8 cellular contexts compared by ENCODE assay signal in the genomic region with DNA sequence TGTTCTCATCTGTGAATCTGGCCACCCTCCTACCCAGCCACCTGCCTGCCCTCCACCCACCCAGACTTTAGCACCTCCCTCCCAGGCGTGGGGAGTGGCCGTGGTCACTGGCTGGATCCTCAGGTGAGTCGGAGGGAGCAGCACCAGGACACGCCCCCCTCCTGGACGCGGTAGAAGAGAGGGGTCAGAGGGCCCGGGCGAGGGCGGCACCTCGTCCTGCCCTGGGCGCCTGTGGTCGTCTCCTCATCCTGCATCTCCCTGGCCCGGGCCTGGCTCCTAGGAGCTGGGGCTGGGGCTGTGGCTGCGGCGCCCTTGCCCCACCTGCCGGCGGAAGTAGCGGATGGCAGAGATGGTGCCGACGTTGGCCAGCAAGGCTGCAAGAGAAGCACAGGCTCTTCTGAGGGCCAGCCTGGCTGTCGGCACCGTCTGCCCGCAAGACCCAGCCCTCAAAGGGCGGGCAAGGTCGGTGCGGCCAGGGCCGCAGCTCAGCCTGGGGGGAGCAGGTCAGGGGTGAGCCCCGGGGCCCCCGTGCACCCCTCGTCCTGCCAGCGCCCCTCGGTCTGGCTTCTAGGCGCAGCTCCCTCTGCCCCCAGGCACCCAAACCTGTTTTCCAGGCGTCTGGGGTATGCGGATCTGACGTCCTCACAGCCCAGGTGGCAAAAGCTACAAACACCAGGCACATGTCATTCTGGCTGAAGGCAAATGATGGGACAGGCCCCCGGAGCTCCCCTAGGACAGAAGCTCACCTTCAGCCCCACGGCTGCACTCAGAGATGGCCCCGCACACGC. TPM values are rescaled to one million over a fixed set of nuclear protein-coding genes. Genes with fewer than 3 reads are reported as not detected.
DNase-seq lines count a peak whose midpoint lies in the region; ATAC-seq, FAIRE-seq and TF ChIP-seq lines count a peak whose summit lies in the region.

No MANE protein-coding gene starts in this region.

- H3K4me1 ChIP-seq in thoracic aorta (ENCODE audit: control insufficient read depth in 1 of 2, low read depth in 2 of 2) = peaks cover 0 to 7% of the 10 kb centered on the region in 2 donors

- no peaks in the 10 kb centered on the region for H3K36me3 ChIP-seq in thoracic aorta

- no peak for FAIRE-seq in GM19239 (lab: Jason Lieb, UNC)

- ATAC-seq in thoracic aorta (ENCODE audit: insufficient number of reproducible peaks, low FRiP score, low read depth) = no peak
- ATAC-seq in HG03565 (IDR thresholded peaks at IDR 0.05; ENCODE audit: unreplicated experiment) = no peak

- TF ChIP-seq CTCF in thoracic aorta (IDR thresholded peaks at IDR 0.05) = peak; percentile 72

- H3K27me3 ChIP-seq in thoracic aorta (replicated peaks; ENCODE audit: insufficient read depth) = peaks cover 5% of the 10 kb centered on the region

- DNase-seq in CD1c-positive myeloid dendritic cell (ENCODE audit: extremely low spot score) (peak; percentile 66), GM19239 (ENCODE audit: insufficient read length, low spot score) (peak; percentile 82), NCI-H2171 treated with DMSO at 0.1 percent for 48 hours (lab: John Stamatoyannopoulos, UW) (peak; percentile 62), ecto neural progenitor cell (ENCODE audit: low spot score) (peak; percentile 88), myocyte (ENCODE audit: low read depth) (peak; percentile 41), thoracic aorta (ENCODE audit: low spot score) (no peak)
- peak; percentile 23 for DNase-seq in activated CD4-positive, CD25-positive, alpha-beta regulatory T cell treated with anti-CD3 and anti-CD28 coated beads, Interleukin-2, amount 50 U/mL, for 16 hours (ENCODE audit: low read depth, low spot score)

- H3K4me3 ChIP-seq in thoracic aorta = peak overlapping the region; percentile 64

- no peaks in the 10 kb centered on the region for H3K9me3 ChIP-seq in thoracic aorta

- H3K27ac ChIP-seq in thoracic aorta = no peak overlapping the region

RNA-seq across cellular contexts. Expression of gene PERM1, which starts 5.8 kb away (rescaled TPM):
- total RNA-seq in myocyte = 1.4 TPM in 1 of 2 replicates, not detected in the other
- polyA plus RNA-seq in myocyte (2012) = 0.09 TPM
- under 1 TPM; 0.54 to 0.99 TPM for total RNA-seq in thoracic aorta

RNA-seq across cellular contexts. Expression of gene PLEKHN1, which starts 9.8 kb away (rescaled TPM):
- total RNA-seq in myocyte (0.24 TPM in 1 of 2 replicates, not detected in the other), thoracic aorta (under 1 TPM in 1 of 2 donors, not detected in 1; 0.27 TPM)
- 0.16 TPM for polyA plus RNA-seq in myocyte (2012)

RNA-seq across cellular contexts. Expression of gene KLHL17, which starts 15.7 kb away (rescaled TPM):
- total RNA-seq in myocyte (5.6 and 13.6 TPM in 2 replicates), thoracic aorta (10 to 100 TPM in 1 of 2 donors, 1 to 10 TPM in 1; 4.2 to 15.3 TPM)
- 12.4 TPM for polyA plus RNA-seq in myocyte (2012)

RNA-seq across cellular contexts. Expression of gene NOC2L, which starts 17.0 kb away (rescaled TPM):
- total RNA-seq in myocyte (70.2 and 71.9 TPM in 2 replicates), thoracic aorta (10 to 100 TPM; 33.8 to 47.2 TPM)
- 54.9 TPM for polyA plus RNA-seq in myocyte (2012)

RNA-seq across cellular contexts. Expression of gene HES4, which starts 23.8 kb away (rescaled TPM):
- 45.8 and 63.9 TPM in 2 replicates for total RNA-seq in myocyte
- polyA plus RNA-seq in myocyte (2012) = 11.3 TPM
- total RNA-seq in thoracic aorta = 10 to 100 TPM; 50.1 to 98.8 TPM
